10 cellular contexts compared by ENCODE assay signal in the genomic region with DNA sequence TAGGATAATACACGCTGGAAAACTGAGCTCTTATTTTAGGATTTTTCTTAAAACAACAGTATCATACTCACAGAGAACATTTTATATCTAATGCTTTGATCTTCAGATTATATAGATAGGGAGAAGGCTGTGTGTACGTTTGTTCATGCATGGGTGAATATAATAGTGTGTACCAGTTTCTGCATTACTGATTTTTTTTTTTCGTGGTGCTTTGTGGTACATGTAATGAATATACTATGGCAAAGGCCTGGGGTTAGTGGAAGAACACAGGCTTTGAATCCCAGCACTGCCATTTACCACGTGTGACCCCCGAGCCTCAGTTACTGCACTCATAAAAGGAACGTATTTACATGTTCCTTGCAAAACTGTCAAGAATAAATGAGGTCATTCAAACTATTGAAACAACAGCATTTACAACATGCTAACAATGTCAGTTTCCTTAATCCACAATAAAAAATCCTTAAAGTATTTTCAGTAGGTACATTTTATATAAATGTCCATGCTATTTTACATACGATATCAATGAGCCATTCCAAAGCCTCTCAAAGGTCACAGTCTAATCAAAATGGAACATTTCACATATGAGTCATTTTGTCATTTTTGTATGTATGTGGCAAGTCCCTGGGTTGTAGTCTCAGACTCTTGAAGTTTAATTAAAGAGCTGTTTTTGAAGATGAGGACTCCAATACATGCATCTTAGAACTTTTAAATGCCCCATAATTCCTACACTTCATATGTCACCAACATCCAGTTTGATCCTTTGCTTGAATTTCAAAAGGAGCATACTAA.
DNase-seq lines count a peak whose midpoint lies in the region; ATAC-seq and TF ChIP-seq lines count a peak whose summit lies in the region.
"Had no signal": no experiment of that assay in that cellular context is flagged by ENCODE, and none has a peak within 500 bp of the region (broad histone marks: within the 10 kb centered on the region; RNA-seq: fewer than 3 reads in every experiment).

No MANE protein-coding gene starts in this region.

- CTCF ChIA-PET in GM10248 (lab: Yijun Ruan, JAX): interaction anchor here (1.0 to 1.6 kb wide), 4 partner anchors 9 to 19 kb away, joined by 3 to 5 read pairs (median 4); no protein-coding TSS in a partner anchor

- intact Hi-C loops in left colon (cut with DNase I, micrococcal nuclease): no loop called here

- TF ChIP-seq CTCF in GM10248 (IDR thresholded peaks at IDR 0.05; ENCODE audit: control extremely low read depth, extremely low read depth, low read depth, missing control alignments): no peak
- no peak for TF ChIP-seq CTCF in GM20000 (IDR thresholded peaks at IDR 0.05; ENCODE audit: extremely low read depth, missing control alignments)

- peak; percentile 29 for ATAC-seq in left colon

- POLR2A ChIA-PET in GM10248 (lab: Yijun Ruan, JAX): interaction anchor here (0.7 kb wide), 1 partner anchor 1044 kb away, joined by 3 read pairs; no protein-coding TSS in a partner anchor

- H3K36me3 ChIP-seq in KOPT-K1 (ENCODE audit: insufficient read depth, low read length): no peaks in the 10 kb centered on the region
- H3K36me3 ChIP-seq: ovary had no signal

- H3K9me3 ChIP-seq in KOPT-K1 (ENCODE audit: insufficient read depth, low read length, poor library complexity, severe bottlenecking): no peaks in the 10 kb centered on the region
- H3K9me3 ChIP-seq: esophagus squamous epithelium, ovary had no signal

- H3K27ac ChIP-seq in KOPT-K1 (ENCODE audit: low read depth, low read length, poor library complexity, severe bottlenecking): peak overlapping the region; percentile 60
- H3K27ac ChIP-seq: ovary had no signal

- peak; percentile 10 for DNase-seq in GM10248 (ENCODE audit: extremely low spot score)
- peak; percentile 11 for DNase-seq in GM20000 (ENCODE audit: low spot score)
- no peak for DNase-seq in left colon
- DNase-seq in ecto neural progenitor cell (ENCODE audit: low spot score): no peak
- DNase-seq in NCI-H69 (lab: John Stamatoyannopoulos, UW): no peak
- no peak for DNase-seq in stimulated activated naive CD4-positive, alpha-beta T cell (lab: John Stamatoyannopoulos, UW)
- no peak for DNase-seq in stimulated activated CD4-positive, alpha-beta T cell treated with anti-CD3 and anti-CD28 coated beads, Interleukin-15, amount 100 ng/mL, for 24 hours
- DNase-seq: esophagus squamous epithelium, ovary had no signal

Comparison
In these comparisons a context has a peak if more than half of its experiments do, and no peak if none do; other contexts are left out.
1. DNase-seq: peak in GM10248 (single experiment) and GM20000 (single experiment); none in left colon (0 of 2), ecto neural progenitor cell (single experiment), NCI-H69 (single experiment), stimulated activated naive CD4-positive, alpha-beta T cell (0 of 6) and stimulated activated CD4-positive, alpha-beta T cell treated with anti-CD3 and anti-CD28 coated beads, Interleukin-15, amount 100 ng/mL, for 24 hours (single experiment).